13 cellular contexts compared by ENCODE assay signal in genomic region chr6:160431231-160431630, GRCh38.
DNase-seq lines count a peak whose midpoint lies in the region; ATAC-seq and TF ChIP-seq lines count a peak whose summit lies in the region.
"Had no signal": no experiment of that assay in that cellular context is flagged by ENCODE, and none has a peak within 500 bp of the region (broad histone marks: within the 10 kb centered on the region; RNA-seq: fewer than 3 reads in every experiment).

No MANE protein-coding gene starts in this region.

- H3K79me2 ChIP-seq in ACC112 (ENCODE audit: control insufficient read depth, insufficient read depth, low read length, unreplicated experiment) = no peaks in the 10 kb centered on the region
- H3K79me2 ChIP-seq in osteoblast (ENCODE audit: insufficient read depth, low read length) = no peaks in the 10 kb centered on the region

- no peaks in the 10 kb centered on the region for H4K20me1 ChIP-seq in osteoblast (ENCODE audit: insufficient read depth, low read length)

- H3K4me3 ChIP-seq in ACC112 (ENCODE audit: low read depth, low read length) = peak overlapping the region; percentile 1; the same call in 1 of the 2 replicates
- no peak overlapping the region for H3K4me3 ChIP-seq in osteoblast (ENCODE audit: insufficient read depth, low read length)

- TF ChIP-seq CTCF in osteoblast (IDR thresholded peaks at IDR 0.05; ENCODE audit: extremely low read depth, low read depth, low read length) = no peak

- H3K36me3 ChIP-seq in ACC112 (ENCODE audit: insufficient read depth, low read length) (no peaks in the 10 kb centered on the region), osteoblast (ENCODE audit: insufficient read depth, low read length) (no peaks in the 10 kb centered on the region)

- intact Hi-C loops in posterior cingulate gyrus (cut with DNase I) = no loop called here

- no peaks in the 10 kb centered on the region for H3K9me3 ChIP-seq in osteoblast (ENCODE audit: low read depth, low read length)

- peaks cover 6% of the 10 kb centered on the region; the same call in 1 of the 2 replicates for H3K27me3 ChIP-seq in ACC112 (ENCODE audit: insufficient read depth, low read length)
- no peaks in the 10 kb centered on the region for H3K27me3 ChIP-seq in osteoblast (ENCODE audit: insufficient read depth, low read length)

- peak; percentile 77 for DNase-seq in RPMI7951 (ENCODE audit: low read depth)
- peak; percentile 91 for DNase-seq in fibroblast of the conjunctiva (ENCODE audit: low read depth)
- peak; percentile 71 for DNase-seq in osteoblast (ENCODE audit: insufficient read length, low spot score, missing footprints)
- DNase-seq in posterior cingulate gyrus = no peak
- no peak for DNase-seq in NCI-H524 (lab: John Stamatoyannopoulos, UW)
- DNase-seq in iPS-NIHi11 (ENCODE audit: low spot score) = no peak
- DNase-seq: ACHN; GF-D8; NCI-H1105 treated with DMSO at 0.1 percent for 48 hours; stimulated activated CD4-positive, alpha-beta T cell treated with anti-CD3 and anti-CD28 coated beads, Interleukin-1b, Interleukin-23, amount 100 ng/mL, for 48 hours; T-helper 2 cell had no signal

- H3K4me2 ChIP-seq in osteoblast (ENCODE audit: insufficient read depth, low read length) = peak overlapping the region; percentile 18

- H2AFZ ChIP-seq in ACC112 (ENCODE audit: low read length, unreplicated experiment) = peak overlapping the region; percentile 11
- no peak overlapping the region for H2AFZ ChIP-seq in osteoblast (ENCODE audit: low read length)

- ATAC-seq in HG02938 (IDR thresholded peaks at IDR 0.05; ENCODE audit: unreplicated experiment) = no peak

- H3K4me1 ChIP-seq in ACC112 (ENCODE audit: control insufficient read depth, insufficient read depth, low read length, unreplicated experiment) (peaks cover 44% of the 10 kb centered on the region), osteoblast (ENCODE audit: insufficient read depth, low read length) (peaks cover 21% of the 10 kb centered on the region)

- H3K27ac ChIP-seq in ACC112 (ENCODE audit: low read depth, low read length) = peak overlapping the region; percentile 82
- peak overlapping the region; percentile 34 for H3K27ac ChIP-seq in osteoblast (ENCODE audit: low read depth, low read length)

Comparison
In these comparisons a context has a peak if more than half of its experiments do, and no peak if none do; other contexts are left out.
1. DNase-seq: peak in RPMI7951 (single experiment), fibroblast of the conjunctiva (single experiment) and osteoblast (single experiment); none in posterior cingulate gyrus (0 of 10), NCI-H524 (0 of 2) and iPS-NIHi11 (single experiment).